ENCODE assay signal across 22 cellular contexts in genomic region chr3:194224937-194225422, GRCh38.
DNase-seq lines count a peak whose midpoint lies in the region; ATAC-seq and TF ChIP-seq lines count a peak whose summit lies in the region.
"Had no signal": no experiment of that assay in that cellular context is flagged by ENCODE, and none has a peak within 500 bp of the region (broad histone marks: within the 10 kb centered on the region; RNA-seq: fewer than 3 reads in every experiment).

No MANE protein-coding gene starts in this region.

- CTCF ChIA-PET in SK-N-SH (lab: Yijun Ruan, JAX) = interaction anchor here (0.9 to 2.0 kb wide), 3 partner anchors 9 to 91 kb away, joined by 3 to 7 read pairs (median 4); no protein-coding TSS in a partner anchor

- no peaks in the 10 kb centered on the region for H3K79me2 ChIP-seq in SK-N-SH (ENCODE audit: insufficient read depth)

- ATAC-seq in SK-N-SH treated with all-trans-retinoic acid at 6 μM for 48 hours = no peak; the same call in 2 of the 3 replicates
- ATAC-seq: right lobe of liver had no signal

- H3K9ac ChIP-seq in SK-N-SH = no peak overlapping the region

- no peak for TF ChIP-seq CTCF in SK-N-SH (IDR thresholded peaks at IDR 0.05)
- TF ChIP-seq CTCF in right atrium auricular region (IDR thresholded peaks at IDR 0.05) = no peak

- WGBS in SK-N-SH (ENCODE audit: low lambda C conversion rate) = 67% methylated on average over 11 of the region's 13 CpGs

- POLR2A ChIA-PET in SK-N-SH (lab: Yijun Ruan, JAX) = interaction anchor here (0.5 kb wide), 1 partner anchor 31 kb away, joined by 3 read pairs; no protein-coding TSS in a partner anchor

- H4K20me1 ChIP-seq in SK-N-SH (ENCODE audit: insufficient read depth) = no peaks in the 10 kb centered on the region

- DNase-seq in SK-N-SH = peak; percentile 74
- DNase-seq in MV-4-11 (lab: John Stamatoyannopoulos, UW) = peak; percentile 62
- DNase-seq in right atrium auricular region (ENCODE audit: low spot score) = peak; percentile 32
- DNase-seq in retina = peak; percentile 50
- DNase-seq in activated CD4-positive, alpha-beta T cell treated with anti-CD3 and anti-CD28 coated beads for 1 hour = no peak
- DNase-seq in activated CD4-positive, alpha-beta T cell treated with anti-CD3 and anti-CD28 coated beads, Interleukin-2, amount 50 U/mL, for 48 hours = no peak
- no peak for DNase-seq in LoVo (ENCODE audit: low spot score)
- DNase-seq: activated CD4-positive, alpha-beta memory T cell treated with anti-CD3 and anti-CD28 coated beads for 36 hours; activated naive CD4-positive, alpha-beta T cell treated with anti-CD3 and anti-CD28 coated beads, Interleukin-2, amount 50 U/mL, for 16 hours; activated T-cell treated with anti-CD3 and anti-CD28 coated beads, Interleukin-2, amount 50 U/mL, for 24 hours; CD4-positive, CD25-positive, alpha-beta regulatory T cell; DMS53; kidney; NCI-H82; nucleus accumbens; right lobe of liver; RPMI8226 had no signal

- H3K4me1 ChIP-seq in SK-N-SH (ENCODE audit: control insufficient read depth in 1 of 2, insufficient read depth in 2 of 2, low read depth in 1 of 2, low read length in 1 of 2) = peaks cover 0 to 33% of the 10 kb centered on the region in 2 experiments; a peak in 1 of 4 replicates
- no peaks in the 10 kb centered on the region for H3K4me1 ChIP-seq in right atrium auricular region
- H3K4me1 ChIP-seq: ascending aorta, HAP-1, right lobe of liver had no signal

- peak in 1 of 2 experiments; percentile 17; a peak in 1 of 4 replicates for TF ChIP-seq EP300 in SK-N-SH (IDR thresholded peaks at IDR 0.05; ENCODE audit: borderline replicate concordance in 1 of 2, low read depth in 1 of 2, low read length in 1 of 2)

- H3F3A ChIP-seq in SK-N-SH (replicated peaks; ENCODE audit: insufficient read depth) = no peaks in the 10 kb centered on the region

- H3K9me3 ChIP-seq in SK-N-SH = no peaks in the 10 kb centered on the region
- H3K9me3 ChIP-seq in right atrium auricular region = no peaks in the 10 kb centered on the region
- H3K9me3 ChIP-seq: ascending aorta, HAP-1, right lobe of liver, upper lobe of left lung had no signal

- H3K27ac ChIP-seq in SK-N-SH (ENCODE audit: low read depth in 2 of 2, low read length in 1 of 2) (peak overlapping the region in 1 of 2 experiments; percentile 44; a peak in 2 of 4 replicates), right atrium auricular region (no peak overlapping the region)
- H3K27ac ChIP-seq: ascending aorta, right lobe of liver, upper lobe of left lung, VCaP had no signal

- TF ChIP-seq RAD21 in SK-N-SH (IDR thresholded peaks at IDR 0.05; ENCODE audit: low read length) = no peak

- H3K4me3 ChIP-seq in SK-N-SH (ENCODE audit: low read depth in 2 of 2, low read length in 1 of 2) (no peak overlapping the region), right atrium auricular region (no peak overlapping the region)
- H3K4me3 ChIP-seq: ascending aorta, HAP-1, right lobe of liver, upper lobe of left lung had no signal

- H3K27me3 ChIP-seq in SK-N-SH (ENCODE audit: insufficient read depth) (no peaks in the 10 kb centered on the region), right atrium auricular region (no peaks in the 10 kb centered on the region)
- H3K27me3 ChIP-seq: ascending aorta, right lobe of liver had no signal

- H3K36me3 ChIP-seq in SK-N-SH (replicated peaks in 1 of 2; ENCODE audit: control insufficient read depth in 1 of 2, insufficient read depth in 2 of 2, low read length in 1 of 2) (no peaks in the 10 kb centered on the region), right atrium auricular region (no peaks in the 10 kb centered on the region)
- H3K36me3 ChIP-seq: ascending aorta, HAP-1, right lobe of liver, upper lobe of left lung had no signal

- no peak overlapping the region for H3K4me2 ChIP-seq in SK-N-SH

- H3K9me2 ChIP-seq in SK-N-SH = no peaks in the 10 kb centered on the region

- H2AFZ ChIP-seq in SK-N-SH (ENCODE audit: low read depth) = no peak overlapping the region

TF ChIP-seq in SK-N-SH, 30 proteins besides CTCF, POLR2A, EP300 and RAD21 (continues in another document):
- TF ChIP-seq NFIC (IDR thresholded peaks at IDR 0.05; ENCODE audit: borderline replicate concordance) = no peak
- no peak for TF ChIP-seq EZH2phosphoT487 (IDR thresholded peaks at IDR 0.05; ENCODE audit: borderline replicate concordance, low read depth)
- no peak for TF ChIP-seq ELF1 (IDR thresholded peaks at IDR 0.05)
- no peak for TF ChIP-seq ZBTB33 (IDR thresholded peaks at IDR 0.05; ENCODE audit: borderline replicate concordance, low read depth)
- TF ChIP-seq PBX3 (IDR thresholded peaks at IDR 0.05) = no peak
- peak; percentile 75 for TF ChIP-seq GATA2 (CRISPR knock-in tag; IDR thresholded peaks at IDR 0.05)

TF ChIP-seq in SK-N-SH treated with all-trans-retinoic acid at 6 μM for 48 hours, 23 proteins besides CTCF, POLR2A, EP300 and RAD21:
- TF ChIP-seq OSR1 (CRISPR knock-in tag; IDR thresholded peaks at IDR 0.05) (no peak), ZFP3 (CRISPR knock-in tag; IDR thresholded peaks at IDR 0.05) (no peak), TSHZ2 (CRISPR knock-in tag; IDR thresholded peaks at IDR 0.05) (no peak), ZFP30 (CRISPR knock-in tag; IDR thresholded peaks at IDR 0.05) (no peak), ZC3H10 (CRISPR knock-in tag; IDR thresholded peaks at IDR 0.05) (no peak), SNAI2 (CRISPR knock-in tag; IDR thresholded peaks at IDR 0.05) (no peak), TCF4 (CRISPR knock-in tag; IDR thresholded peaks at IDR 0.05; ENCODE audit: borderline replicate concordance) (no peak), ZNF8 (CRISPR knock-in tag; IDR thresholded peaks at IDR 0.05) (no peak), POU6F1 (CRISPR knock-in tag; IDR thresholded peaks at IDR 0.05; ENCODE audit: borderline replicate concordance, low read depth) (no peak), RARB (CRISPR knock-in tag; IDR thresholded peaks at IDR 0.05) (no peak), ZNF70 (CRISPR knock-in tag; IDR thresholded peaks at IDR 0.05) (no peak), ARNTL (CRISPR knock-in tag; IDR thresholded peaks at IDR 0.05; ENCODE audit: borderline replicate concordance, low read depth) (no peak), ISL1 (CRISPR knock-in tag; IDR thresholded peaks at IDR 0.05) (no peak)

Comparison
In these comparisons a context has a peak if more than half of its experiments do, and no peak if none do; other contexts are left out.
1. DNase-seq: peak in SK-N-SH (single experiment), MV-4-11 (single experiment), right atrium auricular region (single experiment) and retina (single experiment); none in activated CD4-positive, alpha-beta T cell treated with anti-CD3 and anti-CD28 coated beads for 1 hour (single experiment), activated CD4-positive, alpha-beta T cell treated with anti-CD3 and anti-CD28 coated beads, Interleukin-2, amount 50 U/mL, for 48 hours (0 of 2) and LoVo (single experiment).